Comparison of ENCODE assay signal across 21 cellular contexts in the genomic region with DNA sequence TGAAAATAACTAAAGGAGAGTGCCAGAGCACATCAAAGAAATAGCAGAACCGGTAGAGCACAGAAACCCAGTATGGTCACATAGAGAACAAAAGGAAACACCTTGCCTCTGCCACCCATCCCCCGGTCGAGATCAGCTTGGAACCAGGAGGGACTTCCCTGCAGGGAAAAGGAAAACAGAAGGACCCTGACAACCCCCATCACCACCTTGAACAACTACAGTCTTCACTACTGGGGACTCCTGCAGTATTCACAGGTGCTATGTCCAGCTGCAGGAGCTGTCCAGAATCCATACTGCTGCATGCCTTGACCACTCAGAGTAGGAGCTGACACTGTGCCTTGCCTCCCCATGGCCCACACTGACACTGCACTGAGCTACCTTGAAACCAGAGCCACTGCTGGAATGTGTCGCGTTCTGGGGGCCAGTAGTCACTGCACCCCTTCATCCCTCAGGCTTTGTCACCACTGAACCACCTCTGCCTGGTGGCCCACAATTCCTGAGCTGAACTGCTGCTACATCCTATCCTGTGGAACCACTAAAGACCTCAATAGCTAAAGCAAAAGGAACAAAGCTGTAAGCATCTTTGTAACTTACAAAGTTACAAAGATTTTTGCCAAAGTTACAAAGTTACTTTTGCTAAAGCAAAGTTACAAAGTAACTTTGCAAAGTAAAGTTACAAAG.
DNase-seq lines count a peak whose midpoint lies in the region; ATAC-seq and TF ChIP-seq lines count a peak whose summit lies in the region.
"Had no signal": no experiment of that assay in that cellular context is flagged by ENCODE, and none has a peak within 500 bp of the region (broad histone marks: within the 10 kb centered on the region; RNA-seq: fewer than 3 reads in every experiment).

No MANE protein-coding gene starts in this region.

- no peak overlapping the region for H2BK15ac ChIP-seq in H9 (ENCODE audit: low read depth, low read length)

- H3K9me2 ChIP-seq in SU-DHL-6 (replicated peaks; ENCODE audit: insufficient read depth, low read length): no peaks in the 10 kb centered on the region

- peak overlapping the region; percentile 4 to 25; a peak in 4 of 5 replicates for H3K4me3 Mint-ChIP-seq in H9
- H3K4me3 Mint-ChIP-seq: activated T-cell treated with anti-CD3 and anti-CD28 coated beads, Interleukin-2, amount 50 U/mL, for 24 hours; dendritic cell treated with granulocyte-macrophage colony-stimulating factor and Interleukin-4, amounts not matched to agents 40 ng/mL and 50 ng/mL, for 4 days; memory B cell; naive B cell had no signal

- DNase-seq in H9 (peak; percentile 55), iPS-NIHi11 (ENCODE audit: low spot score) (peak; percentile 33), osteoblast (ENCODE audit: insufficient read length, low spot score, missing footprints) (peak; percentile 21), head of caudate nucleus (no peak), WERI-Rb-1 (no peak)
- DNase-seq: activated naive CD4-positive, alpha-beta T cell treated with Interleukin-2 at 50 U/mL for 16 hours; activated T-cell treated with anti-CD3 and anti-CD28 coated beads, Interleukin-2, amount 50 U/mL, for 24 hours; amniotic stem cell; C1 segment of cervical spinal cord; GOT3; heart right ventricle; MV-4-11; naive B cell; NCI-H1694 treated with DMSO at 0.1 percent for 48 hours; NCI-H82 had no signal

- H3K4me2 ChIP-seq in H9 (ENCODE audit: insufficient read depth, insufficient read length, low read length) (peak overlapping the region; percentile 40), SU-DHL-6 (ENCODE audit: low read depth, low read length, poor library complexity, severe bottlenecking) (peak overlapping the region; percentile 81), osteoblast (ENCODE audit: insufficient read depth, low read length) (no peak overlapping the region)

- intact Hi-C loops in head of caudate nucleus (cut with DNase I): no loop called here

- H3K36me3 Mint-ChIP-seq in H9 (ENCODE audit: insufficient read depth in 1 of 3, low read depth in 3 of 3): peaks cover 0 to 10% (median 2%) of the 10 kb centered on the region in 3 experiments; a peak in 4 of 7 replicates
- H3K36me3 Mint-ChIP-seq: memory B cell, naive B cell had no signal

- H4K8ac ChIP-seq in H9 (replicated peaks; ENCODE audit: insufficient read length, low read depth, low read length): peak overlapping the region; percentile 85

- H3K79me2 ChIP-seq in H9 (ENCODE audit: insufficient read depth, low read length) (no peaks in the 10 kb centered on the region), SU-DHL-6 (ENCODE audit: insufficient read depth, low read length) (no peaks in the 10 kb centered on the region), osteoblast (ENCODE audit: insufficient read depth, low read length) (no peaks in the 10 kb centered on the region)

- H2AFZ ChIP-seq in H9 (ENCODE audit: low read length) (no peak overlapping the region), SU-DHL-6 (ENCODE audit: low read depth, low read length, severe bottlenecking) (peak overlapping the region; percentile 33), osteoblast (ENCODE audit: low read length) (no peak overlapping the region)

- H3K18ac ChIP-seq in H9 (ENCODE audit: insufficient read length, low read depth, low read length): peak overlapping the region; percentile 92

- H3K36me3 ChIP-seq in SU-DHL-6 (ENCODE audit: low read length) (peaks cover 5% of the 10 kb centered on the region; the same call in 1 of the 2 replicates), osteoblast (ENCODE audit: insufficient read depth, low read length) (no peaks in the 10 kb centered on the region), WERI-Rb-1 (no peaks in the 10 kb centered on the region)
- H3K36me3 ChIP-seq: heart right ventricle, suprapubic skin had no signal

- TF ChIP-seq CTCF in H9 (conservative IDR thresholded peaks at IDR 0.05): no peak
- TF ChIP-seq CTCF in SU-DHL-6 (IDR thresholded peaks at IDR 0.05; ENCODE audit: insufficient read depth, low read length, poor library complexity, severe bottlenecking): no peak
- no peak for TF ChIP-seq CTCF in osteoblast (IDR thresholded peaks at IDR 0.05; ENCODE audit: extremely low read depth, low read depth, low read length)
- no peak for TF ChIP-seq CTCF in WERI-Rb-1 (IDR thresholded peaks at IDR 0.05; ENCODE audit: low read depth, low read length)

- peak overlapping the region; percentile 99 for H2BK5ac ChIP-seq in H9 (ENCODE audit: insufficient read length, low read length)

- H2BK12ac ChIP-seq in H9 (ENCODE audit: insufficient read length, low read depth, low read length): peak overlapping the region; percentile 99

- no peaks in the 10 kb centered on the region for H3K79me1 ChIP-seq in H9 (ENCODE audit: insufficient read depth, low read depth, low read length, poor library complexity, severe bottlenecking)

- H3K23me2 ChIP-seq in H9 (ENCODE audit: insufficient read length, low read depth, low read length, poor library complexity, severe bottlenecking): no peaks in the 10 kb centered on the region

- H3K27me3 Mint-ChIP-seq in H9 (ENCODE audit: low read depth): no peaks in the 10 kb centered on the region

- H3K27ac ChIP-seq in H9 (ENCODE audit: insufficient read length, low read depth, low read length) (peak overlapping the region; percentile 96), SU-DHL-6 (ENCODE audit: low read depth, low read length) (peak overlapping the region; percentile 85), osteoblast (ENCODE audit: low read depth, low read length) (no peak overlapping the region), WERI-Rb-1 (no peak overlapping the region)
- H3K27ac ChIP-seq: heart right ventricle, suprapubic skin had no signal

- H3K4me3 ChIP-seq in SU-DHL-6 (ENCODE audit: insufficient read depth, low read length, poor library complexity, severe bottlenecking): peak overlapping the region; percentile 47
- H3K4me3 ChIP-seq in osteoblast (ENCODE audit: insufficient read depth, low read length): no peak overlapping the region
- H3K4me3 ChIP-seq in WERI-Rb-1 (ENCODE audit: low read depth, low read length): no peak overlapping the region
- H3K4me3 ChIP-seq: heart right ventricle, suprapubic skin had no signal

- H3T11ph ChIP-seq in H9 (ENCODE audit: low read length): no peak overlapping the region

- ATAC-seq in HG03378 (IDR thresholded peaks at IDR 0.05; ENCODE audit: unreplicated experiment) (no peak), HG03159 (IDR thresholded peaks at IDR 0.05; ENCODE audit: unreplicated experiment) (no peak)
- ATAC-seq: heart right ventricle had no signal

- peak overlapping the region; percentile 15 for H3K9ac ChIP-seq in H9 (ENCODE audit: extremely low read depth, insufficient read length, low read length)
- H3K9ac ChIP-seq in SU-DHL-6 (ENCODE audit: low read length): peak overlapping the region; percentile 8

- H3K27me3 ChIP-seq in H9 (ENCODE audit: insufficient read depth, low read length) (no peaks in the 10 kb centered on the region), SU-DHL-6 (ENCODE audit: low read length) (no peaks in the 10 kb centered on the region), osteoblast (ENCODE audit: insufficient read depth, low read length) (peaks cover 30% of the 10 kb centered on the region), WERI-Rb-1 (ENCODE audit: insufficient read depth, low read depth, severe bottlenecking) (no peaks in the 10 kb centered on the region)
- H3K27me3 ChIP-seq: suprapubic skin had no signal

- H4K91ac ChIP-seq in H9 (ENCODE audit: insufficient read length, low read depth, low read length): peak overlapping the region; percentile 96

- H4K5ac ChIP-seq in H9 (ENCODE audit: insufficient read length, low read depth, low read length): peak overlapping the region; percentile 99

- H3K9me3 Mint-ChIP-seq in H9: peaks cover 2 to 3% of the 10 kb centered on the region in 2 experiments; a peak in 2 of 5 replicates
- H3K9me3 Mint-ChIP-seq: activated T-cell treated with anti-CD3 and anti-CD28 coated beads, Interleukin-2, amount 50 U/mL, for 24 hours; dendritic cell treated with granulocyte-macrophage colony-stimulating factor and Interleukin-4, amounts not matched to agents 40 ng/mL and 50 ng/mL, for 4 days; naive B cell had no signal

- no peaks in the 10 kb centered on the region for H3K9me3 ChIP-seq in H9 (ENCODE audit: control insufficient read depth, low read depth, low read length)
- peaks cover 4% of the 10 kb centered on the region; the same call in 1 of the 2 replicates for H3K9me3 ChIP-seq in SU-DHL-6 (ENCODE audit: insufficient read depth, low read length)
- H3K9me3 ChIP-seq in osteoblast (ENCODE audit: low read depth, low read length): no peaks in the 10 kb centered on the region
- H3K9me3 ChIP-seq in WERI-Rb-1 (ENCODE audit: severe bottlenecking): no peaks in the 10 kb centered on the region
- H3K9me3 ChIP-seq: suprapubic skin had no signal

- H3K4me1 ChIP-seq in H9 (ENCODE audit: insufficient read depth, low read length) (peaks cover 4% of the 10 kb centered on the region; the same call in 1 of the 2 replicates), osteoblast (ENCODE audit: insufficient read depth, low read length) (no peaks in the 10 kb centered on the region)
- H3K4me1 ChIP-seq: heart right ventricle, suprapubic skin had no signal

- no peak overlapping the region for H3K23ac ChIP-seq in H9 (ENCODE audit: insufficient read length, low read depth, low read length)

- H4K20me1 ChIP-seq in H9 (ENCODE audit: control insufficient read depth, insufficient read depth, insufficient read length) (no peaks in the 10 kb centered on the region), SU-DHL-6 (ENCODE audit: low read depth, low read length) (no peaks in the 10 kb centered on the region), osteoblast (ENCODE audit: insufficient read depth, low read length) (no peaks in the 10 kb centered on the region)

- no CpG with 5 or more reads among the region's 5 CpGs for WGBS in H9 (ENCODE audit: extremely low coverage, insufficient read length, low lambda C conversion rate)

- H3K27ac Mint-ChIP-seq in H9: peak overlapping the region; percentile 76 to 97 (median 95)
- H3K27ac Mint-ChIP-seq: activated T-cell treated with anti-CD3 and anti-CD28 coated beads, Interleukin-2, amount 50 U/mL, for 24 hours; dendritic cell treated with granulocyte-macrophage colony-stimulating factor and Interleukin-4, amounts not matched to agents 40 ng/mL and 50 ng/mL, for 4 days; memory B cell had no signal

- peak overlapping the region; percentile 89 for H3K14ac ChIP-seq in H9 (ENCODE audit: insufficient read depth, low read length)

- peaks cover 38 to 39% of the 10 kb centered on the region in 2 experiments for H3K4me1 Mint-ChIP-seq in H9

- peak overlapping the region; percentile 52 for H2AK5ac ChIP-seq in H9 (ENCODE audit: insufficient read length, low read length)

- peak overlapping the region; percentile 92 for H3K56ac ChIP-seq in H9 (ENCODE audit: insufficient read length, low read depth, low read length)

- H3F3A ChIP-seq in SU-DHL-6 (ENCODE audit: insufficient read depth): peaks cover 24% of the 10 kb centered on the region

- no peak overlapping the region for H2BK20ac ChIP-seq in H9 (ENCODE audit: low read depth, low read length, poor library complexity, severe bottlenecking)

- H2BK120ac ChIP-seq in H9 (ENCODE audit: low read depth, low read length, poor library complexity, severe bottlenecking): no peak overlapping the region

- no peak overlapping the region for H3K4ac ChIP-seq in H9 (ENCODE audit: low read depth, low read length)

Comparison
In these comparisons a context has a peak if more than half of its experiments do, and no peak if none do; other contexts are left out.
1. DNase-seq: peak in H9 (single experiment), iPS-NIHi11 (single experiment) and osteoblast (single experiment); none in head of caudate nucleus (0 of 42) and WERI-Rb-1 (single experiment).
2. H3K27ac ChIP-seq: peak in H9 (single experiment) and SU-DHL-6 (single experiment); none in osteoblast (single experiment) and WERI-Rb-1 (single experiment).